Comparison of ENCODE assay signal across 1 cellular context in the genomic region with DNA sequence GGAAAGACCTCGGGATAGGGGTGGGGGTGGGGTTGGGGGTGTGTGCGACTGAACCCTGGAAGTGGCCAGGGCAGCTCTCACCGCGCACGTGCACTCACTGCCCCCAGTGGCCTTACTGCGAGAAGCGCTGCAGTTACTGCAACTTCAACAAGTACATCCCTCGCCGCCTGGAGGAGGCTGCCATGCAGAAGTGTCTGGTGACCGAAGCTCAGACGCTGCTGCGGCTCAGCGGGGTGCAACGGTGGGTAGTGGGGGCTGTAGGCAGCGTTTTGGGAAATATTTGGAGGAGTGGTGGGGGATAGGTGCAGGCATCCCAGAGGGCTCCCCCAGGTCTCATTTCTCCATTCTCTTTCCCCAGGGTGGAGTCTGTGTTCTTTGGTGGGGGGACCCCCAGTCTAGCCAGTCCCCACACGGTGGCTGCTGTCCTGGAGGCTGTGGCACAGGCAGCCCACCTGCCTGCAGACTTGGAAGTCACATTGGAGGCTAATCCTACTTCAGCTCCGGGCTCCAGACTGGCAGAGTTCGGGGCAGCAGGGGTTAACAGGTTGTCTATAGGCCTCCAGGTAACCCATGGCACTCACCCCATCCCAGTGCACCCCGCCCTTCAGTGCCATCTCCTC.
A peak's percentile ranks its signal among the peaks of the same experiment; 100 is the strongest.
TF ChIP-seq lines count a peak whose summit lies in the region.

No MANE protein-coding gene starts in this region.

TF ChIP-seq in HepG2, 621 proteins besides CTCF, POLR2A, EP300 and RAD21 (continued from another document and continues in another):
- no peak for TF ChIP-seq PTBP1 (IDR thresholded peaks at IDR 0.05; ENCODE audit: low read depth, low read length, poor library complexity, severe bottlenecking)
- no peak for TF ChIP-seq ZNF3 (CRISPR knock-in tag; IDR thresholded peaks at IDR 0.05)
- TF ChIP-seq HDAC2 (CRISPR knock-in tag; IDR thresholded peaks at IDR 0.05) = peak; percentile 63; the same call in 1 of the 2 replicates
- TF ChIP-seq ZFAT (CRISPR knock-in tag; conservative IDR thresholded peaks at IDR 0.05) = no peak
- TF ChIP-seq JUNB (CRISPR knock-in tag; IDR thresholded peaks at IDR 0.05; ENCODE audit: borderline replicate concordance) = no peak
- TF ChIP-seq PRDM10 (CRISPR knock-in tag; IDR thresholded peaks at IDR 0.05; ENCODE audit: low read depth) = no peak
- no peak for TF ChIP-seq SRF (IDR thresholded peaks at IDR 0.05; ENCODE audit: low read depth, low read length)
- TF ChIP-seq, protein P1, sequence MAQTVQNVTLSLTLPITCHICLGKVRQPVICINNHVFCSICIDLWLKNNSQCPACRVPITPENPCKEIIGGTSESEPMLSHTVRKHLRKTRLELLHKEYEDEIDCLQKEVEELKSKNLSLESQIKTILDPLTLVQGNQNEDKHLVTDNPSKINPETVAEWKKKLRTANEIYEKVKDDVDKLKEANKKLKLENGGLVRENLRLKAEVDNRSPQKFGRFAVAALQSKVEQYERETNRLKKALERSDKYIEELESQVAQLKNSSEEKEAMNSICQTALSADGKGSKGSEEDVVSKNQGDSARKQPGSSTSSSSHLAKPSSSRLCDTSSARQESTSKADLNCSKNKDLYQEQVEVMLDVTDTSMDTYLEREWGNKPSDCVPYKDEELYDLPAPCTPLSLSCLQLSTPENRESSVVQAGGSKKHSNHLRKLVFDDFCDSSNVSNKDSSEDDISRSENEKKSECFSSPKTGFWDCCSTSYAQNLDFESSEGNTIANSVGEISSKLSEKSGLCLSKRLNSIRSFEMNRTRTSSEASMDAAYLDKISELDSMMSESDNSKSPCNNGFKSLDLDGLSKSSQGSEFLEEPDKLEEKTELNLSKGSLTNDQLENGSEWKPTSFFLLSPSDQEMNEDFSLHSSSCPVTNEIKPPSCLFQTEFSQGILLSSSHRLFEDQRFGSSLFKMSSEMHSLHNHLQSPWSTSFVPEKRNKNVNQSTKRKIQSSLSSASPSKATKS (CRISPR knock-in tag; IDR thresholded peaks at IDR 0.05) = no peak
- no peak for TF ChIP-seq FOXA1 (IDR thresholded peaks at IDR 0.05)
- peak; percentile 69 for TF ChIP-seq FOXA1 (CRISPR knock-in tag; IDR thresholded peaks at IDR 0.05)
- peak; percentile 21; the same call in 1 of the 2 replicates for TF ChIP-seq SPEN (CRISPR knock-in tag; IDR thresholded peaks at IDR 0.05; ENCODE audit: low read depth)
- TF ChIP-seq KLF11 (CRISPR knock-in tag; IDR thresholded peaks at IDR 0.05) = peak; percentile 71; the same call in 1 of the 2 replicates
- TF ChIP-seq, protein P2, sequence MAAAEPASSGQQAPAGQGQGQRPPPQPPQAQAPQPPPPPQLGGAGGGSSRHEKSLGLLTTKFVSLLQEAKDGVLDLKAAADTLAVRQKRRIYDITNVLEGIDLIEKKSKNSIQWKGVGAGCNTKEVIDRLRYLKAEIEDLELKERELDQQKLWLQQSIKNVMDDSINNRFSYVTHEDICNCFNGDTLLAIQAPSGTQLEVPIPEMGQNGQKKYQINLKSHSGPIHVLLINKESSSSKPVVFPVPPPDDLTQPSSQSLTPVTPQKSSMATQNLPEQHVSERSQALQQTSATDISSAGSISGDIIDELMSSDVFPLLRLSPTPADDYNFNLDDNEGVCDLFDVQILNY (CRISPR knock-in tag; conservative IDR thresholded peaks at IDR 0.05) = 0 out of 2 replicates have a peak, but pooled peaks have one; percentile 33
- TF ChIP-seq CEBPG (CRISPR knock-in tag; IDR thresholded peaks at IDR 0.05) = peak; percentile 62
- TF ChIP-seq GPN1 (CRISPR knock-in tag; IDR thresholded peaks at IDR 0.05; ENCODE audit: borderline replicate concordance) = no peak
- 0 out of 2 replicates have a peak, but pooled peaks have one; percentile 32 for TF ChIP-seq ZBTB33 (CRISPR knock-in tag; IDR thresholded peaks at IDR 0.05)
- TF ChIP-seq ZNF253 (CRISPR knock-in tag; IDR thresholded peaks at IDR 0.05; ENCODE audit: borderline replicate concordance) = 0 out of 2 replicates have a peak, but pooled peaks have one; percentile 22
- TF ChIP-seq ZNF234 (CRISPR knock-in tag; conservative IDR thresholded peaks at IDR 0.05) = no peak
- no peak for TF ChIP-seq ZNF563 (CRISPR knock-in tag; IDR thresholded peaks at IDR 0.05)
- TF ChIP-seq PHF8 (CRISPR knock-in tag; IDR thresholded peaks at IDR 0.05) = no peak
- TF ChIP-seq ZNF280B (CRISPR knock-in tag; IDR thresholded peaks at IDR 0.05; ENCODE audit: borderline replicate concordance) = 0 out of 2 replicates have a peak, but pooled peaks have one; percentile 71
- TF ChIP-seq REPIN1 (CRISPR knock-in tag; IDR thresholded peaks at IDR 0.05; ENCODE audit: borderline replicate concordance, low read depth) = 0 out of 2 replicates have a peak, but pooled peaks have one; percentile 43
- no peak for TF ChIP-seq GABPA (IDR thresholded peaks at IDR 0.05; ENCODE audit: low read depth, low read length)
- TF ChIP-seq GABPA (CRISPR knock-in tag; IDR thresholded peaks at IDR 0.05; ENCODE audit: low read depth) = no peak
- peak; percentile 27; the same call in 1 of the 2 replicates for TF ChIP-seq CBFB (CRISPR knock-in tag; IDR thresholded peaks at IDR 0.05)
- TF ChIP-seq, protein P3, sequence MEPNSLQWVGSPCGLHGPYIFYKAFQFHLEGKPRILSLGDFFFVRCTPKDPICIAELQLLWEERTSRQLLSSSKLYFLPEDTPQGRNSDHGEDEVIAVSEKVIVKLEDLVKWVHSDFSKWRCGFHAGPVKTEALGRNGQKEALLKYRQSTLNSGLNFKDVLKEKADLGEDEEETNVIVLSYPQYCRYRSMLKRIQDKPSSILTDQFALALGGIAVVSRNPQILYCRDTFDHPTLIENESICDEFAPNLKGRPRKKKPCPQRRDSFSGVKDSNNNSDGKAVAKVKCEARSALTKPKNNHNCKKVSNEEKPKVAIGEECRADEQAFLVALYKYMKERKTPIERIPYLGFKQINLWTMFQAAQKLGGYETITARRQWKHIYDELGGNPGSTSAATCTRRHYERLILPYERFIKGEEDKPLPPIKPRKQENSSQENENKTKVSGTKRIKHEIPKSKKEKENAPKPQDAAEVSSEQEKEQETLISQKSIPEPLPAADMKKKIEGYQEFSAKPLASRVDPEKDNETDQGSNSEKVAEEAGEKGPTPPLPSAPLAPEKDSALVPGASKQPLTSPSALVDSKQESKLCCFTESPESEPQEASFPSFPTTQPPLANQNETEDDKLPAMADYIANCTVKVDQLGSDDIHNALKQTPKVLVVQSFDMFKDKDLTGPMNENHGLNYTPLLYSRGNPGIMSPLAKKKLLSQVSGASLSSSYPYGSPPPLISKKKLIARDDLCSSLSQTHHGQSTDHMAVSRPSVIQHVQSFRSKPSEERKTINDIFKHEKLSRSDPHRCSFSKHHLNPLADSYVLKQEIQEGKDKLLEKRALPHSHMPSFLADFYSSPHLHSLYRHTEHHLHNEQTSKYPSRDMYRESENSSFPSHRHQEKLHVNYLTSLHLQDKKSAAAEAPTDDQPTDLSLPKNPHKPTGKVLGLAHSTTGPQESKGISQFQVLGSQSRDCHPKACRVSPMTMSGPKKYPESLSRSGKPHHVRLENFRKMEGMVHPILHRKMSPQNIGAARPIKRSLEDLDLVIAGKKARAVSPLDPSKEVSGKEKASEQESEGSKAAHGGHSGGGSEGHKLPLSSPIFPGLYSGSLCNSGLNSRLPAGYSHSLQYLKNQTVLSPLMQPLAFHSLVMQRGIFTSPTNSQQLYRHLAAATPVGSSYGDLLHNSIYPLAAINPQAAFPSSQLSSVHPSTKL (CRISPR knock-in tag; IDR thresholded peaks at IDR 0.05) = peak; percentile 36; the same call in 1 of the 2 replicates
- TF ChIP-seq ZNF142 (CRISPR knock-in tag; IDR thresholded peaks at IDR 0.05) = no peak
- peak; percentile 74; the same call in 1 of the 2 replicates for TF ChIP-seq ZNF891 (CRISPR knock-in tag; IDR thresholded peaks at IDR 0.05)
- TF ChIP-seq WIZ (CRISPR knock-in tag; IDR thresholded peaks at IDR 0.05) = no peak
- TF ChIP-seq IRX3 (CRISPR knock-in tag; IDR thresholded peaks at IDR 0.05; ENCODE audit: borderline replicate concordance, low read depth) = no peak
- TF ChIP-seq TEAD3 (CRISPR knock-in tag; optimal IDR thresholded peaks at IDR 0.05; ENCODE audit: borderline replicate concordance) = peak; percentile 57
- peak; percentile 66; the same call in 1 of the 2 replicates for TF ChIP-seq NRL (CRISPR knock-in tag; IDR thresholded peaks at IDR 0.05; ENCODE audit: borderline replicate concordance)
- TF ChIP-seq ZIK1 (CRISPR knock-in tag; IDR thresholded peaks at IDR 0.05; ENCODE audit: borderline replicate concordance, low read depth) = 0 out of 2 replicates have a peak, but pooled peaks have one; percentile 32
